In the genomic region with DNA sequence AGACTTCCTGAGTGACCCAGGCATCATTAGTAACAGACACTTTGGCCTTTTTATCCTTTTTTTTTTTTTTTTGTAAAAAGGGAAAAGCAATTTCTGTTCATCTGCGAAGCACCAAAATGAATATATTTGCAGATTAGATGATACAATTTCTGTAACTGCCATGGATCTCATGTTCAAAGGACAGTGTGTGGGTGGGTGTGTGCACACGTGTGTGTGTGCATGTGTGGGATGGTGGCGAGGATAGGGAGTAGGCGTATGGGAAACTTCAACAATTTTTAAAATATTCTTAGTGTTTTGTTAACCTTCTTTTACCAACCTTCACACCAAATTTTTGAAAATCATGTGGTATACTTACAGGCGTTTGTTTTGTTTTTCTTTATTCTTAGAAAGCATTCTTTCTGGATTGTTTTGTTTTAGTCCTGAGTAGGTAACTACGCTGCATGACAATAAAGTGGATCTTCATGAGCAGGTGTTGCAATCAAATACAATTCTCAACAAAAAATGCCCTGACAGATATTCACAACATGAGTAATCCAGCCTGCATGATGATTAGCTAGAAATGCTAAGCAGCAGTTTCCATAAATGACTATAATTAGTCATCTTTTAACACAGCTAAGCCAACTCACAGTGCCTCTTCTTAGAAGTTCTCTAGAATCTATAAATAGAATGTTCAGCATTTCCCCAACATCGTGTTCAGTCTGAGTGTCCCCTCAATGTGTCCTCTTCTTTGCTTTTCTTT, we compare ENCODE assay signal across 8 cellular contexts. TPM values are rescaled to one million over a fixed set of nuclear protein-coding genes. Genes with fewer than 3 reads are reported as not detected.
DNase-seq lines count a peak whose midpoint lies in the region; ATAC-seq, FAIRE-seq and TF ChIP-seq lines count a peak whose summit lies in the region.

No MANE protein-coding gene starts in this region.

- CTCF ChIA-PET in GM12878 (lab: Yijun Ruan, JAX), result interaction anchor here (0.9 to 13.6 kb wide), 5 partner anchors 17 to 471 kb away, joined by 3 to 336 read pairs (median 267); no protein-coding TSS in a partner anchor

- H3K27ac ChIP-seq in GM12878 (ENCODE audit: control insufficient read depth, insufficient read depth) (no peak overlapping the region), small intestine (ENCODE audit: low read depth in 1 of 2, low read length in 1 of 2) (peak overlapping the region in 1 of 2 donors; percentile 53)

- no peak for TF ChIP-seq POLR2A in GM12878 (IDR thresholded peaks at IDR 0.05; ENCODE audit: low read depth, low read length)

- DNase-seq in A172 (ENCODE audit: low spot score), result peak; percentile 76
- DNase-seq in GM12878 (ENCODE audit: low read depth, low spot score), result no peak
- peak; percentile 51 for DNase-seq in retinal pigment epithelial cell (ENCODE audit: low read depth)
- DNase-seq in HAP-1 (ENCODE audit: low spot score in 2 of 2), result no peak
- no peak for DNase-seq in small intestine

- RAD21 ChIA-PET in GM12878 (lab: Charles Lee; ENCODE audit: unreplicated experiment), result interaction anchor here (0.9 to 13.0 kb wide), 10 partner anchors 9 to 475 kb away, joined by 3 to 215 read pairs (median 5); no protein-coding TSS in a partner anchor

- peak overlapping the region; percentile 21; the same call in 1 of the 2 replicates for H3K4me2 ChIP-seq in GM12878 (ENCODE audit: control insufficient read depth, insufficient read depth)

- in situ Hi-C loops in GM12878 (cut with MboI) (loop anchor here (5.0 kb wide), 1 partner anchor 474 kb away; no protein-coding TSS in a partner anchor), HAP-1 (cut with MboI; ENCODE audit: low sequenced_read_pairs) (loop anchor here (10.0 kb wide), 1 partner anchor 477 kb away; no protein-coding TSS in a partner anchor)

- H4K20me1 ChIP-seq in GM12878 (ENCODE audit: control insufficient read depth, insufficient read depth), result no peaks in the 10 kb centered on the region

- BruUV-seq in GM12878 (replicated peaks; lab: Mats Ljungman, UMichigan), result no TSS peak

- H3K4me3 ChIP-seq in GM12878 (no peak overlapping the region), retinal pigment epithelial cell (ENCODE audit: low read length) (no peak overlapping the region), HAP-1 (no peak overlapping the region), small intestine (ENCODE audit: low read depth in 1 of 2, low read length in 2 of 2) (no peak overlapping the region)

- SMC1A ChIA-PET in GM12878 (lab: Charles Lee; ENCODE audit: uncharacterized antibody, unreplicated experiment), result interaction anchor here (0.5 to 9.2 kb wide), 11 partner anchors 20 to 478 kb away, joined by 3 to 244 read pairs (median 3); no protein-coding TSS in a partner anchor

- H3K27me3 ChIP-seq in GM12878 (replicated peaks in 1 of 2; ENCODE audit: control insufficient read depth in 2 of 2, insufficient read depth in 2 of 2, low read length in 1 of 2) (peaks cover 0 to 2% of the 10 kb centered on the region in 2 experiments; a peak in 1 of 4 replicates), HAP-1 (ENCODE audit: low read depth) (no peaks in the 10 kb centered on the region), small intestine (ENCODE audit: control insufficient read depth in 2 of 2, insufficient read depth in 2 of 2, low read length in 2 of 2) (no peaks in the 10 kb centered on the region)

- intact Hi-C loops in GM12878 (cut with micrococcal nuclease; ENCODE audit: unreplicated experiment), result no loop called here

- peak; percentile 66 for FAIRE-seq in GM12878 (lab: Jason Lieb, UNC)
- FAIRE-seq in small intestine (lab: Jason Lieb, UNC), result no peak

- no peaks in the 10 kb centered on the region for H3K9me3 ChIP-seq in GM12878 (replicated peaks; ENCODE audit: control insufficient read depth, insufficient read depth, low read length)
- no peaks in the 10 kb centered on the region for H3K9me3 ChIP-seq in HAP-1
- no peaks in the 10 kb centered on the region for H3K9me3 ChIP-seq in small intestine (ENCODE audit: control insufficient read depth, low read depth)

- 29% methylated on average over 7 of the region's 7 CpGs for WGBS in GM12878 (ENCODE audit: insufficient coverage, insufficient replicate concordance, low lambda C conversion rate, missing lambda C conversion rate)
- 64 to 73% (median 68%) methylated on average over 7 of the region's 7 CpGs for WGBS in small intestine, 3 donors

- no peaks in the 10 kb centered on the region for H3K79me2 ChIP-seq in GM12878 (ENCODE audit: control insufficient read depth, insufficient read depth, low read length)

- ATAC-seq in GM18861 (IDR thresholded peaks at IDR 0.05; ENCODE audit: unreplicated experiment), result peak; percentile 81
- peak; percentile 64 for ATAC-seq in HG03354 (IDR thresholded peaks at IDR 0.05; ENCODE audit: poor library complexity, severe bottlenecking, unreplicated experiment)
- peak; percentile 77 for ATAC-seq in GM12878
- no peak for ATAC-seq in HG02571 (IDR thresholded peaks at IDR 0.05; ENCODE audit: unreplicated experiment)

- peaks cover 16% of the 10 kb centered on the region for H3K4me1 ChIP-seq in GM12878 (ENCODE audit: control insufficient read depth, insufficient read depth, low read length)
- H3K4me1 ChIP-seq in HAP-1, result no peaks in the 10 kb centered on the region
- no peaks in the 10 kb centered on the region for H3K4me1 ChIP-seq in small intestine (ENCODE audit: control insufficient read depth in 2 of 2, insufficient read depth in 1 of 2, low read depth in 1 of 2, low read length in 1 of 2)

- no peak overlapping the region; the same call in 1 of the 2 replicates for H2AFZ ChIP-seq in GM12878 (ENCODE audit: control insufficient read depth, low read depth, low read length)

- H3K36me3 ChIP-seq in GM12878 (ENCODE audit: control insufficient read depth in 2 of 2, insufficient read depth in 2 of 2, low read length in 1 of 2) (no peaks in the 10 kb centered on the region; a peak in 1 of 4 replicates), HAP-1 (replicated peaks) (no peaks in the 10 kb centered on the region), small intestine (ENCODE audit: control insufficient read depth in 2 of 2, insufficient read depth in 2 of 2, low read length in 2 of 2) (no peaks in the 10 kb centered on the region)

- TF ChIP-seq EP300 in GM12878 (IDR thresholded peaks at IDR 0.05; ENCODE audit: borderline replicate concordance in 1 of 2, control insufficient read depth in 1 of 2, low read depth in 2 of 2, low read length in 2 of 2), result peak in 1 of 2 experiments; percentile 18; a peak in 2 of 4 replicates

- TF ChIP-seq CTCF in GM12878 (IDR thresholded peaks at IDR 0.05 in 2 of 3, conservative IDR thresholded peaks at IDR 0.05 in 1 of 3; ENCODE audit: control insufficient read depth in 2 of 3, extremely low read depth in 1 of 3, insufficient read depth in 1 of 3, low read depth in 3 of 3, low read length in 3 of 3) (no peak), retinal pigment epithelial cell (conservative IDR thresholded peaks at IDR 0.05; ENCODE audit: low read depth, low read length) (no peak)

- POLR2A ChIA-PET in GM12878 (lab: Charles Lee), result interaction anchor here (0.6 to 6.9 kb wide), 6 partner anchors 11 to 457 kb away, joined by 3 to 61 read pairs (median 3); no protein-coding TSS in a partner anchor

- no peak overlapping the region for H3K9ac ChIP-seq in GM12878 (ENCODE audit: control insufficient read depth, insufficient read depth, low read length)

- TF ChIP-seq RAD21 in GM12878 (IDR thresholded peaks at IDR 0.05; ENCODE audit: insufficient read depth, low read depth, low read length), result no peak

TF ChIP-seq in GM12878, 131 proteins besides CTCF, POLR2A, EP300 and RAD21 (continues in another document):
- TF ChIP-seq JUND (IDR thresholded peaks at IDR 0.05; ENCODE audit: low read depth, low read length) (no peak), SP1 (IDR thresholded peaks at IDR 0.05; ENCODE audit: low read depth, low read length) (no peak), SUPT20H (IDR thresholded peaks at IDR 0.05; ENCODE audit: borderline replicate concordance, control insufficient read depth, low read depth, low read length) (no peak), SREBF1 (IDR thresholded peaks at IDR 0.05; ENCODE audit: low read length) (no peak), SREBF2 (IDR thresholded peaks at IDR 0.05; ENCODE audit: low read length) (no peak), GATAD2B (conservative IDR thresholded peaks at IDR 0.05; ENCODE audit: low read depth) (no peak), MEF2A (IDR thresholded peaks at IDR 0.05; ENCODE audit: insufficient read depth, low read depth, low read length) (peak; percentile 92), RBBP5 (conservative IDR thresholded peaks at IDR 0.05) (no peak), HDAC6 (IDR thresholded peaks at IDR 0.05; ENCODE audit: unreplicated experiment) (no peak), ATF2 (IDR thresholded peaks at IDR 0.05; ENCODE audit: low read length) (no peak)

RNA-seq across cellular contexts. Expression of gene RMDN2, which starts 53.5 kb away (rescaled TPM):
- 4.5 and 11.3 TPM in 2 replicates for total RNA-seq in A172 (2014; rRNA removed; shearing (Covaris generic))
- 68.2 and 74.3 TPM in 2 replicates for total RNA-seq in GM12878 (2013; cell fraction: nucleolus; rRNA removed)
- total RNA-seq in GM12878 (2014; rRNA removed) (7.8 and 8.7 TPM in 2 replicates), GM12878 (2014; rRNA removed; fragmentation: Illumina TruSeq; extraction: Trizol) (11.7 and 12.4 TPM in 2 replicates), GM12878 (2021) (7.3 and 9.3 TPM in 2 replicates)
- polyA plus RNA-seq in GM12878 (2011; ENCODE audit: low read depth), result 4.2 TPM
- polyA plus RNA-seq in GM12878 (2011; rRNA removed) (2.6 and 4.0 TPM in 2 replicates), GM12878 (2014; fragmentation: Illumina TruSeq; extraction: Trizol) (11.1 and 15.6 TPM in 2 replicates), GM12878 (2014; fragmentation: Nextera tagmentation; extraction: Ambion mirVana) (1 to 10 TPM; 6.6 to 9.1 TPM), GM12878 (2014; rRNA removed) (5.8 and 7.5 TPM in 2 replicates), GM12878 (2016; fragmentation: Nextera tagmentation; extraction: Ambion mirVana) (10 to 100 TPM; 11.3 to 11.4 TPM), small intestine (1 to 10 TPM; 5.1 to 8.9 (median 7.9) TPM)
- polyA plus RNA-seq in GM12878 (2011; cell fraction: cytosol; rRNA removed), result 0.52 and 0.55 TPM in 2 replicates
- 2.0 and 2.6 TPM in 2 replicates for polyA plus RNA-seq in GM12878 (2011; cell fraction: nucleus; rRNA removed)
- 4.8 and 6.8 TPM in 2 replicates for polyA plus RNA-seq in GM12878 (2012)
- polyA minus RNA-seq in GM12878 (2011; rRNA and poly(A)+ RNA removed), result 1.6 and 1.7 TPM in 2 replicates
- polyA minus RNA-seq in GM12878 (2011; cell fraction: cytosol; rRNA and poly(A)+ RNA removed), result 1.1 and 1.5 TPM in 2 replicates
- 2.3 and 4.8 TPM in 2 replicates for polyA minus RNA-seq in GM12878 (2011; cell fraction: nucleus; rRNA and poly(A)+ RNA removed)

Comparison
In these comparisons a context has a peak if more than half of its experiments do, and no peak if none do; other contexts are left out.
1. DNase-seq: peak in A172 (single experiment) and retinal pigment epithelial cell (single experiment); none in GM12878 (single experiment), HAP-1 (0 of 2) and small intestine (single experiment).